In genomic region chr15:81940467-81941451, GRCh38 we compare ENCODE assay signal across 16 cellular contexts.
A peak's percentile ranks its signal among the peaks of the same experiment; 100 is the strongest.
DNase-seq lines count a peak whose midpoint lies in the region; ATAC-seq and TF ChIP-seq lines count a peak whose summit lies in the region.
"Had no signal": no experiment of that assay in that cellular context is flagged by ENCODE, and none has a peak within 500 bp of the region (broad histone marks: within the 10 kb centered on the region; RNA-seq: fewer than 3 reads in every experiment).

No MANE protein-coding gene starts in this region.

- H4K20me1 ChIP-seq in IMR-90 (ENCODE audit: insufficient read depth, low read length): no peaks in the 10 kb centered on the region

- peak overlapping the region; percentile 96 for H2BK20ac ChIP-seq in IMR-90 (ENCODE audit: low read depth, low read length)

- no peak overlapping the region for H3K4me3 Mint-ChIP-seq in CD8-positive, alpha-beta memory T cell
- no peak overlapping the region for H3K4me3 Mint-ChIP-seq in activated CD4-positive, alpha-beta T cell treated with anti-CD3 and anti-CD28 coated beads, Interleukin-2, amount 10 ng/mL, durations not matched to agents 24 days and 14 days
- H3K4me3 Mint-ChIP-seq: naive B cell, WTC11 had no signal

- H2BK12ac ChIP-seq in mesenchymal stem cell (ENCODE audit: low read length in 2 of 2): no peak overlapping the region

- H3K27me3 ChIP-seq in CD8-positive, alpha-beta memory T cell (ENCODE audit: insufficient read depth, low read length, poor library complexity, severe bottlenecking): no peaks in the 10 kb centered on the region
- H3K27me3 ChIP-seq in IMR-90 (ENCODE audit: control insufficient read depth, insufficient read depth, low read length) (no peaks in the 10 kb centered on the region), mesenchymal stem cell (ENCODE audit: control insufficient read depth in 1 of 2, insufficient read depth in 1 of 2, low read length in 2 of 2) (peaks cover 0 to 5% of the 10 kb centered on the region in 2 experiments)
- H3K27me3 ChIP-seq: suprapubic skin had no signal

- ATAC-seq in IMR-90 (ENCODE audit: low read depth) (peak; percentile 81), HG02798 (IDR thresholded peaks at IDR 0.05; ENCODE audit: poor library complexity, unreplicated experiment) (no peak)
- ATAC-seq: left lobe of liver had no signal

- H3K36me3 ChIP-seq in CD8-positive, alpha-beta memory T cell (ENCODE audit: insufficient read depth, low read length): no peaks in the 10 kb centered on the region
- H3K36me3 ChIP-seq in IMR-90 (ENCODE audit: control insufficient read depth, insufficient read depth, low read length) (no peaks in the 10 kb centered on the region), mesenchymal stem cell (ENCODE audit: control insufficient read depth in 1 of 2, insufficient read depth in 2 of 2, low read depth in 1 of 2, low read length in 2 of 2) (no peaks in the 10 kb centered on the region)
- H3K36me3 ChIP-seq: suprapubic skin had no signal

- peak overlapping the region; percentile 18; the same call in 1 of the 2 replicates for H3K56ac ChIP-seq in IMR-90 (ENCODE audit: extremely low read depth, insufficient read depth, low read length)

- peaks cover 3 to 9% of the 10 kb centered on the region in 2 donors for H3K27me3 Mint-ChIP-seq in CD8-positive, alpha-beta memory T cell
- peaks cover 6% of the 10 kb centered on the region for H3K27me3 Mint-ChIP-seq in activated CD4-positive, alpha-beta T cell treated with anti-CD3 and anti-CD28 coated beads, Interleukin-2, amount 10 ng/mL, durations not matched to agents 24 days and 14 days

- no peaks in the 10 kb centered on the region for H3K9me3 ChIP-seq in CD8-positive, alpha-beta memory T cell (ENCODE audit: low read length)
- H3K9me3 ChIP-seq in IMR-90 (ENCODE audit: control insufficient read depth, insufficient read depth, low read length) (no peaks in the 10 kb centered on the region), mesenchymal stem cell (ENCODE audit: control insufficient read depth, low read length) (no peaks in the 10 kb centered on the region)

- H2AK9ac ChIP-seq in IMR-90 (replicated peaks; ENCODE audit: low read depth, low read length, poor library complexity): no peak overlapping the region

- H3K36me3 Mint-ChIP-seq in CD8-positive, alpha-beta memory T cell: no peaks in the 10 kb centered on the region
- H3K36me3 Mint-ChIP-seq in activated CD4-positive, alpha-beta T cell treated with anti-CD3 and anti-CD28 coated beads, Interleukin-2, amount 10 ng/mL, durations not matched to agents 24 days and 14 days (ENCODE audit: low read depth): no peaks in the 10 kb centered on the region
- H3K36me3 Mint-ChIP-seq: WTC11 had no signal

- in situ Hi-C loops in IMR-90 (cut with MboI; ENCODE audit: low sequenced_read_pairs): no loop called here
- in situ Hi-C loops in astrocyte of the spinal cord (cut with HindIII; ENCODE audit: low sequenced_read_pairs): no loop called here

- POLR2A ChIA-PET in CD8-positive, alpha-beta memory T cell (lab: Charles Lee): no interaction called here
- POLR2A ChIA-PET in IMR-90 (lab: Charles Lee; ENCODE audit: unreplicated experiment): no interaction called here

- peak overlapping the region; percentile 92; the same call in 1 of the 3 replicates for H2BK15ac ChIP-seq in IMR-90 (ENCODE audit: low read depth, low read length)
- H2BK15ac ChIP-seq in mesenchymal stem cell (ENCODE audit: low read depth, poor library complexity, severe bottlenecking): no peak overlapping the region

- H2BK120ac ChIP-seq in IMR-90 (ENCODE audit: low read depth, low read length) (peak overlapping the region; percentile 98), mesenchymal stem cell (ENCODE audit: low read depth, low read length) (no peak overlapping the region)

- CTCF ChIA-PET in CD8-positive, alpha-beta memory T cell (lab: Charles Lee): no interaction called here
- CTCF ChIA-PET in IMR-90 (lab: Yijun Ruan, JAX): interaction anchor here (0.5 to 1.3 kb wide), 6 partner anchors 43 to 461 kb away, joined by 3 to 5 read pairs (median 3); no protein-coding TSS in a partner anchor

- H2BK5ac ChIP-seq in IMR-90 (ENCODE audit: low read depth, low read length, poor library complexity, severe bottlenecking): peak overlapping the region; percentile 91
- no peak overlapping the region for H2BK5ac ChIP-seq in mesenchymal stem cell (ENCODE audit: low read depth, low read length, poor library complexity, severe bottlenecking)

- peaks cover 3 to 19% (median 10%) of the 10 kb centered on the region in 5 donors for H3K9me3 Mint-ChIP-seq in CD8-positive, alpha-beta memory T cell
- H3K9me3 Mint-ChIP-seq in activated CD4-positive, alpha-beta T cell treated with anti-CD3 and anti-CD28 coated beads, Interleukin-2, amount 10 ng/mL, durations not matched to agents 24 days and 14 days: no peaks in the 10 kb centered on the region
- H3K9me3 Mint-ChIP-seq: WTC11 had no signal

- H3K27ac ChIP-seq in CD8-positive, alpha-beta memory T cell (ENCODE audit: low read depth, low read length): peak overlapping the region; percentile 17
- H3K27ac ChIP-seq in IMR-90 (ENCODE audit: insufficient read depth, low read length) (peak overlapping the region; percentile 63; the same call in 1 of the 2 replicates), mesenchymal stem cell (ENCODE audit: low read length, poor library complexity, severe bottlenecking) (no peak overlapping the region)
- H3K27ac ChIP-seq: suprapubic skin had no signal

- no peaks in the 10 kb centered on the region for H3K79me1 ChIP-seq in IMR-90 (ENCODE audit: low read depth in 1 of 2, low read length in 2 of 2)
- H3K79me1 ChIP-seq in mesenchymal stem cell (replicated peaks; ENCODE audit: low read length, poor library complexity, severe bottlenecking): no peaks in the 10 kb centered on the region

- H3K14ac ChIP-seq in IMR-90 (replicated peaks; ENCODE audit: low read depth, low read length): no peak overlapping the region
- H3K14ac ChIP-seq in mesenchymal stem cell (ENCODE audit: low read length in 2 of 2): no peak overlapping the region

- peak overlapping the region; percentile 18; the same call in 1 of the 2 replicates for H4K5ac ChIP-seq in IMR-90 (ENCODE audit: low read depth, low read length)

- dilution Hi-C loops in IMR-90 (cut with HindIII; ENCODE audit: low sequenced_read_pairs, unreplicated experiment): no loop called here

- H4K91ac ChIP-seq in IMR-90 (ENCODE audit: insufficient read depth, low read depth, low read length) (peak overlapping the region; percentile 97; the same call in 1 of the 2 replicates), mesenchymal stem cell (ENCODE audit: low read length) (no peak overlapping the region)

- no peak overlapping the region for H2AFZ ChIP-seq in IMR-90 (replicated peaks; ENCODE audit: low read length, poor library complexity)
- H2AFZ ChIP-seq in mesenchymal stem cell (ENCODE audit: low read depth, low read length): no peak overlapping the region

- TF ChIP-seq RAD21 in IMR-90 (IDR thresholded peaks at IDR 0.05; ENCODE audit: low read length): no peak

- no peaks in the 10 kb centered on the region for H3K4me1 Mint-ChIP-seq in CD8-positive, alpha-beta memory T cell
- no peaks in the 10 kb centered on the region for H3K4me1 Mint-ChIP-seq in activated CD4-positive, alpha-beta T cell treated with anti-CD3 and anti-CD28 coated beads, Interleukin-2, amount 10 ng/mL, durations not matched to agents 24 days and 14 days
- H3K4me1 Mint-ChIP-seq: naive B cell had no signal

- H4K8ac ChIP-seq in IMR-90 (ENCODE audit: low read depth in 2 of 2, low read length in 2 of 2): peak overlapping the region in 1 of 2 experiments; percentile 79; a peak in 2 of 4 replicates
- H4K8ac ChIP-seq in mesenchymal stem cell (ENCODE audit: low read length): no peak overlapping the region

- H3K4ac ChIP-seq in IMR-90 (ENCODE audit: low read depth, low read length) (peak overlapping the region; percentile 37; the same call in 1 of the 2 replicates), mesenchymal stem cell (ENCODE audit: low read depth in 1 of 2, low read length in 2 of 2) (no peak overlapping the region)

- TF ChIP-seq POLR2A in IMR-90 (IDR thresholded peaks at IDR 0.05; ENCODE audit: low read depth, low read length): no peak

- H3K23ac ChIP-seq in IMR-90 (ENCODE audit: low read depth, low read length): no peak overlapping the region
- H3K23ac ChIP-seq in mesenchymal stem cell (ENCODE audit: low read length in 2 of 2): no peak overlapping the region

- intact Hi-C loops in IMR-90 (cut with micrococcal nuclease): loop anchor here (2.0 to 5.0 kb wide), 3 partner anchors 104 to 257 kb away; no protein-coding TSS in a partner anchor
- intact Hi-C loops in activated CD4-positive, alpha-beta T cell treated with anti-CD3 and anti-CD28 coated beads, Interleukin-2, amount 10 ng/mL, durations not matched to agents 24 days and 14 days (cut with micrococcal nuclease): no loop called here

- H3K9me1 ChIP-seq in IMR-90 (ENCODE audit: insufficient read depth, low read length): peaks cover 11% of the 10 kb centered on the region

- no peak for TF ChIP-seq CTCF in IMR-90 (conservative IDR thresholded peaks at IDR 0.05; ENCODE audit: low read depth, low read length)
- TF ChIP-seq CTCF in astrocyte of the spinal cord (IDR thresholded peaks at IDR 0.05; ENCODE audit: low read depth, low read length): no peak

- H2AK5ac ChIP-seq in IMR-90 (ENCODE audit: low read depth, low read length) (no peak overlapping the region), mesenchymal stem cell (ENCODE audit: low read length, severe bottlenecking) (no peak overlapping the region)

- no TSS peak for BruUV-seq in IMR-90 (replicated peaks; lab: Mats Ljungman, UMichigan)

- H3K4me2 ChIP-seq in IMR-90 (ENCODE audit: low read depth, low read length) (peak overlapping the region; percentile 52; the same call in 1 of the 2 replicates), mesenchymal stem cell (ENCODE audit: low read length, poor library complexity, severe bottlenecking) (no peak overlapping the region)

- DNase-seq in CD8-positive, alpha-beta memory T cell: no peak
- peak; percentile 92 for DNase-seq in IMR-90
- peak; percentile 50 for DNase-seq in astrocyte of the spinal cord (ENCODE audit: low read depth, low spot score)
- peak; percentile 73 for DNase-seq in mesenchymal stem cell
- no peak for DNase-seq in activated CD4-positive, alpha-beta T cell treated with anti-CD3 and anti-CD28 coated beads, Interleukin-2, amount 10 ng/mL, durations not matched to agents 24 days and 14 days
- DNase-seq in iPS-NIHi11 (ENCODE audit: low spot score): no peak
- no peak for DNase-seq in SK-N-DZ (ENCODE audit: low spot score)
- DNase-seq: activated naive CD4-positive, alpha-beta T cell treated with Interleukin-2 at 50 U/mL for 16 hours; C1 segment of cervical spinal cord; hypothalamus; naive B cell; NCI-H2171 had no signal

- no peaks in the 10 kb centered on the region for H3K4me1 ChIP-seq in CD8-positive, alpha-beta memory T cell (ENCODE audit: insufficient read depth, low read length)
- H3K4me1 ChIP-seq in IMR-90 (ENCODE audit: control insufficient read depth, insufficient read depth, low read length) (peaks cover 6% of the 10 kb centered on the region), mesenchymal stem cell (ENCODE audit: control insufficient read depth, insufficient read depth, low read depth, low read length) (peaks cover 3% of the 10 kb centered on the region)
- H3K4me1 ChIP-seq: suprapubic skin had no signal

- no peak overlapping the region for H3K27ac Mint-ChIP-seq in CD8-positive, alpha-beta memory T cell
- no peak overlapping the region for H3K27ac Mint-ChIP-seq in activated CD4-positive, alpha-beta T cell treated with anti-CD3 and anti-CD28 coated beads, Interleukin-2, amount 10 ng/mL, durations not matched to agents 24 days and 14 days
- H3K27ac Mint-ChIP-seq: naive B cell, WTC11 had no signal

- H3K4me3 ChIP-seq in CD8-positive, alpha-beta memory T cell (ENCODE audit: low read length): no peak overlapping the region
- H3K4me3 ChIP-seq in IMR-90 (ENCODE audit: insufficient read depth, low read depth, low read length) (no peak overlapping the region), astrocyte of the spinal cord (ENCODE audit: low read depth, low read length) (no peak overlapping the region), mesenchymal stem cell (ENCODE audit: insufficient read depth in 1 of 2, low read depth in 1 of 2, low read length in 2 of 2) (no peak overlapping the region)
- H3K4me3 ChIP-seq: suprapubic skin had no signal

- H3K18ac ChIP-seq in IMR-90 (ENCODE audit: low read depth, low read length): peak overlapping the region; percentile 81; the same call in 1 of the 2 replicates
- H3K18ac ChIP-seq in mesenchymal stem cell (ENCODE audit: low read depth in 1 of 2, low read length in 2 of 2): no peak overlapping the region

- no peak overlapping the region for H3K9ac ChIP-seq in IMR-90 (ENCODE audit: low read depth, low read length)
- H3K9ac ChIP-seq in mesenchymal stem cell (ENCODE audit: low read length): no peak overlapping the region

- no CpG with 5 or more reads among the region's 1 CpG for WGBS in IMR-90 (ENCODE audit: extremely low coverage in 2 of 2, insufficient read length in 1 of 2), 2 experiments
- whole genome bisulfite sequencing in mesenchymal stem cell: 20% methylated on average over 1 of the region's 1 CpG

Comparison
In these comparisons a context has a peak if more than half of its experiments do, and no peak if none do; other contexts are left out.
1. DNase-seq: peak in IMR-90 (single experiment), astrocyte of the spinal cord (single experiment) and mesenchymal stem cell (single experiment); none in CD8-positive, alpha-beta memory T cell (0 of 5), activated CD4-positive, alpha-beta T cell treated with anti-CD3 and anti-CD28 coated beads, Interleukin-2, amount 10 ng/mL, durations not matched to agents 24 days and 14 days (single experiment), iPS-NIHi11 (single experiment) and SK-N-DZ (single experiment).